In genomic region chr2:159606287-159606686, GRCh38 we compare ENCODE assay signal across 16 cellular contexts. TPM values are rescaled to one million over a fixed set of nuclear protein-coding genes. Genes with fewer than 3 reads are reported as not detected.
DNase-seq lines count a peak whose midpoint lies in the region; ATAC-seq and TF ChIP-seq lines count a peak whose summit lies in the region.
"Had no signal": no experiment of that assay in that cellular context is flagged by ENCODE, and none has a peak within 500 bp of the region (broad histone marks: within the 10 kb centered on the region; RNA-seq: fewer than 3 reads in every experiment).

No MANE protein-coding gene starts in this region.

- H3K27me3 ChIP-seq in adrenal gland (no peaks in the 10 kb centered on the region), parathyroid adenoma (ENCODE audit: control insufficient read depth, insufficient read depth, low read length) (no peaks in the 10 kb centered on the region)
- H3K27me3 ChIP-seq: neural progenitor cell had no signal

- H3K27ac Mint-ChIP-seq in CD14-positive monocyte = peak overlapping the region in 4 of 7 donors; percentile 6 to 69 (median 50)
- H3K27ac Mint-ChIP-seq: activated CD8-positive, alpha-beta T cell treated with anti-CD3 and anti-CD28 coated beads, Interleukin-2, amount 10 ng/mL, durations not matched to agents 7 days and 5 days; neural progenitor cell had no signal

- H3K4me1 ChIP-seq in adrenal gland (replicated peaks in 1 of 2) = peaks cover 16 to 54% of the 10 kb centered on the region in 2 donors
- peaks cover 28% of the 10 kb centered on the region for H3K4me1 ChIP-seq in parathyroid adenoma

- ATAC-seq in HG02970 (IDR thresholded peaks at IDR 0.05; ENCODE audit: low FRiP score, unreplicated experiment) = no peak
- ATAC-seq: activated CD8-positive, alpha-beta T cell treated with anti-CD3 and anti-CD28 coated beads, Interleukin-2, amount 10 ng/mL, durations not matched to agents 7 days and 5 days had no signal

- no peak overlapping the region for H3K4me2 ChIP-seq in parathyroid adenoma (ENCODE audit: low read length)
- H3K4me2 ChIP-seq: neural progenitor cell had no signal

- no peak overlapping the region for H3K4me3 Mint-ChIP-seq in CD14-positive monocyte
- H3K4me3 Mint-ChIP-seq: activated CD8-positive, alpha-beta T cell treated with anti-CD3 and anti-CD28 coated beads, Interleukin-2, amount 10 ng/mL, durations not matched to agents 7 days and 5 days; neural progenitor cell had no signal

- H3K9me3 Mint-ChIP-seq in CD14-positive monocyte = no peaks in the 10 kb centered on the region
- H3K9me3 Mint-ChIP-seq: neural progenitor cell had no signal

- no peaks in the 10 kb centered on the region for H3K9me3 ChIP-seq in adrenal gland (replicated peaks in 1 of 3)
- no peaks in the 10 kb centered on the region for H3K9me3 ChIP-seq in parathyroid adenoma (ENCODE audit: control insufficient read depth, low read length)

- no peak for TF ChIP-seq POLR2A in adrenal gland (IDR thresholded peaks at IDR 0.05)

- H3K9ac ChIP-seq in parathyroid adenoma = no peak overlapping the region
- H3K9ac ChIP-seq: neural progenitor cell had no signal

- H3K79me2 ChIP-seq in parathyroid adenoma = peaks cover 12% of the 10 kb centered on the region

- H3K4me3 ChIP-seq in adrenal gland = no peak overlapping the region
- H3K4me3 ChIP-seq in fibroblast of villous mesenchyme (ENCODE audit: low read depth, low read length) = no peak overlapping the region
- H3K4me3 ChIP-seq in parathyroid adenoma (ENCODE audit: low read depth, low read length) = no peak overlapping the region
- H3K4me3 ChIP-seq: neural progenitor cell had no signal

- TF ChIP-seq CTCF in CD14-positive monocyte (IDR thresholded peaks at IDR 0.05) (no peak), adrenal gland (IDR thresholded peaks at IDR 0.05) (no peak), fibroblast of villous mesenchyme (IDR thresholded peaks at IDR 0.05; ENCODE audit: insufficient read depth, low read depth, low read length) (no peak), parathyroid adenoma (IDR thresholded peaks at IDR 0.05) (no peak)

- H3K4me1 Mint-ChIP-seq in CD14-positive monocyte = peaks cover 30% of the 10 kb centered on the region

- H3K36me3 ChIP-seq in adrenal gland (replicated peaks in 1 of 2) (no peaks in the 10 kb centered on the region), parathyroid adenoma (ENCODE audit: control insufficient read depth, insufficient read depth, low read length) (no peaks in the 10 kb centered on the region)
- H3K36me3 ChIP-seq: neural progenitor cell had no signal

- no peaks in the 10 kb centered on the region for H3K27me3 Mint-ChIP-seq in CD14-positive monocyte (ENCODE audit: low read depth in 3 of 3)

- no peak for DNase-seq in CD14-positive monocyte (ENCODE audit: low spot score)
- DNase-seq in adrenal gland = no peak
- peak; percentile 18 for DNase-seq in fibroblast of villous mesenchyme (ENCODE audit: low read depth)
- DNase-seq in NCI-H187 (lab: John Stamatoyannopoulos, UW) = no peak
- no peak for DNase-seq in activated CD8-positive, alpha-beta memory T cell treated with anti-CD3 and anti-CD28 coated beads, Interleukin-2, amount 50 U/mL, for 4 hours
- DNase-seq in EL = no peak
- DNase-seq: activated CD8-positive, alpha-beta T cell treated with anti-CD3 and anti-CD28 coated beads, Interleukin-2, amount 10 ng/mL, durations not matched to agents 7 days and 5 days; activated effector memory CD4-positive, alpha-beta T cell treated with anti-CD3 and anti-CD28 coated beads, Interleukin-2, amount 50 U/mL, for 16 hours; DMS53; glutamatergic neuron; MM.1S; NCI-H2107; SIG-M5 had no signal

- intact Hi-C loops in CD14-positive monocyte (cut with micrococcal nuclease) = no loop called here
- intact Hi-C loops in adrenal gland (cut with DNase I) = no loop called here

- H3K36me3 Mint-ChIP-seq in CD14-positive monocyte = peaks cover 4 to 24% of the 10 kb centered on the region in 2 donors

- 15 to 24% (median 21%) methylated on average over 2 of the region's 2 CpGs for WGBS in adrenal gland, 4 donors

- H3K27ac ChIP-seq in adrenal gland = peak overlapping the region in 4 of 5 donors; percentile 19 to 56 (median 42)
- H3K27ac ChIP-seq in parathyroid adenoma = peak overlapping the region; percentile 37
- H3K27ac ChIP-seq: neural progenitor cell had no signal

- no peak overlapping the region for H2AFZ ChIP-seq in parathyroid adenoma
- H2AFZ ChIP-seq: neural progenitor cell had no signal

RNA-seq across cellular contexts. Expression of gene BAZ2B, which starts 10.1 kb away (rescaled TPM):
- 10 to 100 TPM; 12.9 to 34.2 TPM for polyA plus RNA-seq in CD14-positive monocyte
- total RNA-seq in adrenal gland = 100 to 1,000 TPM in 3 of 8 donors, 10 to 100 TPM in 5; 44.0 to 136 (median 77.0) TPM
- polyA plus RNA-seq in adrenal gland = 10 to 100 TPM; 18.9 to 61.8 (median 38.8) TPM
- total RNA-seq in fibroblast of villous mesenchyme = 49.9 and 63.5 TPM in 2 replicates
